9 cellular contexts compared by ENCODE assay signal in the genomic region with DNA sequence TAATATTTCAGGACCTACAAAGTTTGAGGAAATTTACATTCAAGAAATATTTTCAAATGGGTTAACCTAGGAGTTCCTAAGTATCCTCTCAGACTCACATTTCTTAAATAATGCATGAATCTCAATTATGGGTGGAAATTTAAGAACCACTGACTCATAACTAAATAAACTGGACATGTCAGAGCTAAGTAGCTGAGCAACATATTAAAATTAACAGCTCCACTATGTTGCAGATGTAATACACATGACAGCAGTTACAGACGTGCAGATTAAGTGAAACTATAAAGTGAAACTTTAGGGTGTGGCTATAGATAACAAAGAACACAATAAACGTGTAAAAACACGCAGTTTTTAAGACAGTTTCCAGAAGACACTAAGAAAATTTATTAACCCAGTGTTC. TPM values are rescaled to one million over a fixed set of nuclear protein-coding genes. Genes with fewer than 3 reads are reported as not detected.
A peak's percentile ranks its signal among the peaks of the same experiment; 100 is the strongest.
DNase-seq lines count a peak whose midpoint lies in the region; ATAC-seq and TF ChIP-seq lines count a peak whose summit lies in the region.
"Had no signal": no experiment of that assay in that cellular context is flagged by ENCODE, and none has a peak within 500 bp of the region (broad histone marks: within the 10 kb centered on the region; RNA-seq: fewer than 3 reads in every experiment).

No MANE protein-coding gene starts in this region.

- no peak for TF ChIP-seq POLR2A in esophagus squamous epithelium (IDR thresholded peaks at IDR 0.05)

- intact Hi-C loops in esophagus squamous epithelium (cut with DNase I): no loop called here

- WGBS in esophagus squamous epithelium, 2 donors: 11 to 23% methylated on average over 3 of the region's 3 CpGs

- no peak overlapping the region for H3K27ac ChIP-seq in MM.1S (ENCODE audit: low read length)
- H3K27ac ChIP-seq in esophagus squamous epithelium: peak overlapping the region; percentile 76 to 86 (median 82)
- H3K27ac ChIP-seq in skin epidermis: peak overlapping the region in 18 of 21 experiments; percentile 33 to 85 (median 70)

- DNase-seq in MM.1S: peak; percentile 43
- no peak for DNase-seq in esophagus squamous epithelium (lab: John Stamatoyannopoulos, UW)
- DNase-seq in DMS79 (lab: John Stamatoyannopoulos, UW): no peak
- no peak for DNase-seq in iPS-NIHi7 (ENCODE audit: extremely low spot score)
- no peak for DNase-seq in T1000 (lab: John Stamatoyannopoulos, UW)
- DNase-seq in SHP77 treated with DMSO at 0.1 percent for 48 hours (lab: John Stamatoyannopoulos, UW): no peak
- DNase-seq: T-cell had no signal

- ATAC-seq in GM18868 (IDR thresholded peaks at IDR 0.05; ENCODE audit: unreplicated experiment): peak; percentile 65
- ATAC-seq: T-cell had no signal

- no peaks in the 10 kb centered on the region for H3F3A ChIP-seq in MM.1S (ENCODE audit: insufficient read depth, low read length)

- no peaks in the 10 kb centered on the region for H3K27me3 ChIP-seq in MM.1S (replicated peaks; ENCODE audit: insufficient read depth, low read length)
- H3K27me3 ChIP-seq in esophagus squamous epithelium: no peaks in the 10 kb centered on the region

- H3K36me3 ChIP-seq in MM.1S (replicated peaks; ENCODE audit: insufficient read depth, low read length) (no peaks in the 10 kb centered on the region), esophagus squamous epithelium (peaks cover 0 to 7% (median 0%) of the 10 kb centered on the region in 3 donors)

- peak overlapping the region; percentile 41 for H3K4me2 ChIP-seq in MM.1S (ENCODE audit: low read depth, low read length)

- no peaks in the 10 kb centered on the region for H3K9me3 ChIP-seq in MM.1S (replicated peaks; ENCODE audit: insufficient read depth, low read length)
- H3K9me3 ChIP-seq in esophagus squamous epithelium: no peaks in the 10 kb centered on the region

- no peaks in the 10 kb centered on the region for H4K20me1 ChIP-seq in MM.1S (ENCODE audit: insufficient read depth, low read length)

- no peak overlapping the region for H3K9ac ChIP-seq in MM.1S (ENCODE audit: low read length)

- H2AFZ ChIP-seq in MM.1S (ENCODE audit: low read length): no peak overlapping the region

- no peaks in the 10 kb centered on the region for H3K4me1 ChIP-seq in MM.1S (ENCODE audit: low read length)
- peaks cover 11 to 68% (median 48%) of the 10 kb centered on the region in 3 donors for H3K4me1 ChIP-seq in esophagus squamous epithelium

- no peak for TF ChIP-seq CTCF in MM.1S (IDR thresholded peaks at IDR 0.05; ENCODE audit: low read length)
- no peak for TF ChIP-seq CTCF in esophagus squamous epithelium (IDR thresholded peaks at IDR 0.05)

- H3K4me3 ChIP-seq in MM.1S (ENCODE audit: low read length) (no peak overlapping the region), esophagus squamous epithelium (peak overlapping the region in 1 of 4 donors; percentile 3), skin epidermis (no peak overlapping the region)

- H3K9me2 ChIP-seq in MM.1S (replicated peaks; ENCODE audit: insufficient read depth, low read length): no peaks in the 10 kb centered on the region

- no peaks in the 10 kb centered on the region for H3K79me2 ChIP-seq in MM.1S (ENCODE audit: low read length)

RNA-seq across cellular contexts. Expression of a gene that starts 25.5 kb away (rescaled TPM):
- 10 to 100 TPM in 3 of 4 donors, 1 to 10 TPM in 1; 9.5 to 15.8 (median 11.4) TPM for total RNA-seq in esophagus squamous epithelium
